In genomic region chr3:142868382-142868781, GRCh38 we compare ENCODE assay signal across 3 cellular contexts. TPM values are rescaled to one million over a fixed set of nuclear protein-coding genes. Genes with fewer than 3 reads are reported as not detected.
"Had no signal": no experiment of that assay in that cellular context is flagged by ENCODE, and none has a peak within 500 bp of the region (broad histone marks: within the 10 kb centered on the region; RNA-seq: fewer than 3 reads in every experiment).

No MANE protein-coding gene starts in this region.

RNA-seq across cellular contexts. Expression of gene PCOLCE2, which starts 20.5 kb away (rescaled TPM):
- total RNA-seq: lung microvascular endothelial cell, mononuclear cell, natural killer cell had no signal
